In the genomic region with DNA sequence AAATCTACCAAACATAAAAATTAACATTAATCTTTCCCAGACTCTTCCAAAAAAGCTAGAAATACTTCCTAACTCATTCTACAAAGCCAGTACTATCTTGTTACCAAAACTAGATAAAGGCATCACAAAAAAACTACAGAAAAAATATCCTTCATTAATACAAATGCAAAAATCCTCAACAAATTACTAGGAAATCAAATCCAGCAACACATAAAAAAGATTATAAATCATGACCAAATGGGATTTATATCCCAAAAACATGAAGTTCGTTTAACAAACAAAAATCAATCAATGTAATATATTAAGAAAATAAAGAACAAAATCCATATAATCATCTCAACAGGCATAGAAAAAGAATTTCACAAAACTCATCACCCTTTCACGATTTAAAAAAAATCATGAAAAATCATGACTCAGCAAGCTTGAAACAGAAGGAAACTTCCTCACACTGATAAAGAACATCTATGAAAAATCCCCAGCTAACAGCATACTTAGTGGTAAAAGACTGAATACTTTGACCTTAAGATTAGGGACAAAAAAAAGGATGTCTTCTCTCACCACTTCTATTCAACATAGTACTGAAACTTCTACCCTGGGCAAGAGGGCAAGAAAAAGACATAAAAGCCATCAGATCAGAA, we compare ENCODE assay signal across 13 cellular contexts. TPM values are rescaled to one million over a fixed set of nuclear protein-coding genes. Genes with fewer than 3 reads are reported as not detected.
A peak's percentile ranks its signal among the peaks of the same experiment; 100 is the strongest.
DNase-seq lines count a peak whose midpoint lies in the region; ATAC-seq and TF ChIP-seq lines count a peak whose summit lies in the region.
"Had no signal": no experiment of that assay in that cellular context is flagged by ENCODE, and none has a peak within 500 bp of the region (broad histone marks: within the 10 kb centered on the region; RNA-seq: fewer than 3 reads in every experiment).

No MANE protein-coding gene starts in this region.

- intact Hi-C loops in CD4-positive, alpha-beta memory T cell (cut with micrococcal nuclease) = no loop called here

- peak overlapping the region in 4 of 7 donors; percentile 16 to 70 (median 44) for H3K27ac Mint-ChIP-seq in CD4-positive, alpha-beta memory T cell

- peak overlapping the region in 6 of 8 donors; percentile 17 to 70 (median 59) for H3K4me3 Mint-ChIP-seq in CD4-positive, alpha-beta memory T cell

- H3K4me3 ChIP-seq in CD4-positive, alpha-beta memory T cell (ENCODE audit: low read length in 2 of 2) = no peak overlapping the region
- H3K4me3 ChIP-seq: cardiac muscle cell, mucosa of descending colon had no signal

- ATAC-seq in left lobe of liver (no peak), GM19035 (IDR thresholded peaks at IDR 0.05; ENCODE audit: unreplicated experiment) (no peak)
- ATAC-seq: mucosa of descending colon had no signal

- H3K36me3 ChIP-seq in CD4-positive, alpha-beta memory T cell (ENCODE audit: insufficient read depth, low read length) = no peaks in the 10 kb centered on the region
- H3K36me3 ChIP-seq: cardiac muscle cell had no signal

- H3K4me1 Mint-ChIP-seq in CD4-positive, alpha-beta memory T cell = peaks cover 63 to 90% (median 81%) of the 10 kb centered on the region in 4 donors

- H3K27me3 Mint-ChIP-seq in CD4-positive, alpha-beta memory T cell = no peaks in the 10 kb centered on the region

- H3K27me3 ChIP-seq in CD4-positive, alpha-beta memory T cell (ENCODE audit: insufficient read depth, low read length) = no peaks in the 10 kb centered on the region
- H3K27me3 ChIP-seq: cardiac muscle cell had no signal

- H3K4me1 ChIP-seq in CD4-positive, alpha-beta memory T cell (ENCODE audit: insufficient read depth, low read length) = peaks cover 89% of the 10 kb centered on the region

- DNase-seq in CD4-positive, alpha-beta memory T cell = peak in 1 of 5 donors; percentile 15
- DNase-seq in GM20000 (ENCODE audit: low spot score) (peak; percentile 3), RKO (ENCODE audit: low spot score) (peak; percentile 43), epithelial cell of prostate (ENCODE audit: low read depth, low spot score) (no peak), left lobe of liver (ENCODE audit: low spot score) (no peak), superior temporal gyrus (ENCODE audit: extremely low spot score) (no peak), NCI-H526 (lab: John Stamatoyannopoulos, UW) (no peak)
- DNase-seq: activated CD4-positive, alpha-beta T cell treated with anti-CD3 and anti-CD28 coated beads, Interleukin-2, amount 50 U/mL, for 1 hour; DMS153; mucosa of descending colon; NCI-H1105 treated with DMSO at 0.1 percent for 48 hours had no signal

- H3K9me3 Mint-ChIP-seq in CD4-positive, alpha-beta memory T cell = peaks cover 0 to 4% (median 0%) of the 10 kb centered on the region in 8 donors

- CTCF ChIA-PET in CD4-positive, alpha-beta memory T cell (lab: Charles Lee; ENCODE audit: partially characterized antibody) = interaction anchor here (0.5 to 1.9 kb wide), 3 partner anchors 9 to 100 kb away, joined by 3 to 4 read pairs (median 3); a partner anchor contains a TSS

- TF ChIP-seq CTCF in GM20000 (IDR thresholded peaks at IDR 0.05; ENCODE audit: extremely low read depth, missing control alignments) = no peak

- peaks cover 8 to 13% of the 10 kb centered on the region in 2 donors for H3K36me3 Mint-ChIP-seq in CD4-positive, alpha-beta memory T cell

- no peak overlapping the region for H3K27ac ChIP-seq in CD4-positive, alpha-beta memory T cell (ENCODE audit: low read depth, low read length)
- H3K27ac ChIP-seq in epithelial cell of prostate = peak overlapping the region; percentile 40
- H3K27ac ChIP-seq: cardiac muscle cell had no signal

- no peaks in the 10 kb centered on the region for H3K9me3 ChIP-seq in CD4-positive, alpha-beta memory T cell (ENCODE audit: control insufficient read depth in 1 of 2, low read length in 2 of 2)
- H3K9me3 ChIP-seq: mucosa of descending colon had no signal

- POLR2A ChIA-PET in CD4-positive, alpha-beta memory T cell (lab: Charles Lee; ENCODE audit: partially characterized antibody) = interaction anchor here (1.8 kb wide), 1 partner anchor 20 kb away, joined by 5 read pairs; no protein-coding TSS in a partner anchor

RNA-seq across cellular contexts. Expression of a gene that starts 43.2 kb away (rescaled TPM):
- 10 to 100 TPM; 51.1 to 52.9 TPM for total RNA-seq in CD4-positive, alpha-beta memory T cell
- 1 to 10 TPM; 3.4 to 8.8 TPM for polyA plus RNA-seq in CD4-positive, alpha-beta memory T cell
- total RNA-seq in left lobe of liver = 15.5 TPM

RNA-seq across cellular contexts. Expression of a gene that starts 53.3 kb away (rescaled TPM):
- total RNA-seq in CD4-positive, alpha-beta memory T cell = 10 to 100 TPM; 62.1 to 69.1 TPM
- 100 to 1,000 TPM; 118 to 137 TPM for polyA plus RNA-seq in CD4-positive, alpha-beta memory T cell
- total RNA-seq in left lobe of liver = 18.0 TPM

Comparison
In these comparisons a context has a peak if more than half of its experiments do, and no peak if none do; other contexts are left out.
1. DNase-seq: peak in GM20000 (single experiment) and RKO (single experiment); none in epithelial cell of prostate (single experiment), left lobe of liver (single experiment), superior temporal gyrus (single experiment) and NCI-H526 (0 of 2).